ENCODE assay signal across 25 cellular contexts in genomic region chr17:67648032-67648761, GRCh38.
DNase-seq lines count a peak whose midpoint lies in the region; ATAC-seq and FAIRE-seq lines count a peak whose summit lies in the region.
"Had no signal": no experiment of that assay in that cellular context is flagged by ENCODE, and none has a peak within 500 bp of the region (broad histone marks: within the 10 kb centered on the region; RNA-seq: fewer than 3 reads in every experiment).

No MANE protein-coding gene starts in this region.

- H3K36me3 Mint-ChIP-seq in activated CD8-positive, alpha-beta memory T cell treated with anti-CD3 and anti-CD28 coated beads, Interleukin-2, amount 10 ng/mL, durations not matched to agents 7 days and 5 days, result no peaks in the 10 kb centered on the region
- peaks cover 0 to 49% (median 10%) of the 10 kb centered on the region in 3 donors for H3K36me3 Mint-ChIP-seq in CD8-positive, alpha-beta memory T cell
- peaks cover 24% of the 10 kb centered on the region for H3K36me3 Mint-ChIP-seq in T-cell

- H3K4me1 Mint-ChIP-seq in activated CD8-positive, alpha-beta memory T cell treated with anti-CD3 and anti-CD28 coated beads, Interleukin-2, amount 10 ng/mL, durations not matched to agents 7 days and 5 days, result peaks cover 49% of the 10 kb centered on the region
- peaks cover 29 to 74% (median 35%) of the 10 kb centered on the region in 3 donors for H3K4me1 Mint-ChIP-seq in CD8-positive, alpha-beta memory T cell
- peaks cover 0 to 27% (median 17%) of the 10 kb centered on the region in 3 donors for H3K4me1 Mint-ChIP-seq in T-cell

- no peak overlapping the region for H3K4me3 Mint-ChIP-seq in activated CD8-positive, alpha-beta memory T cell treated with anti-CD3 and anti-CD28 coated beads, Interleukin-2, amount 10 ng/mL, durations not matched to agents 7 days and 5 days
- H3K4me3 Mint-ChIP-seq in CD8-positive, alpha-beta memory T cell, result peak overlapping the region in 1 of 7 donors; percentile 70
- H3K4me3 Mint-ChIP-seq in T-cell, result no peak overlapping the region
- H3K4me3 Mint-ChIP-seq: endodermal cell, IgD-negative memory B cell had no signal

- no peak for ATAC-seq in activated CD8-positive, alpha-beta memory T cell treated with anti-CD3 and anti-CD28 coated beads, Interleukin-2, amount 10 ng/mL, durations not matched to agents 7 days and 5 days
- ATAC-seq in T-cell (replicated peaks in 1 of 4) (no peak), left lobe of liver (peak; percentile 34), GM18907 (IDR thresholded peaks at IDR 0.05; ENCODE audit: unreplicated experiment) (no peak), GM21447 (IDR thresholded peaks at IDR 0.05; ENCODE audit: unreplicated experiment) (no peak)

- H3K27me3 Mint-ChIP-seq in activated CD8-positive, alpha-beta memory T cell treated with anti-CD3 and anti-CD28 coated beads, Interleukin-2, amount 10 ng/mL, durations not matched to agents 7 days and 5 days, result no peaks in the 10 kb centered on the region
- H3K27me3 Mint-ChIP-seq in CD8-positive, alpha-beta memory T cell, result peaks cover 0 to 2% of the 10 kb centered on the region in 2 donors
- no peaks in the 10 kb centered on the region for H3K27me3 Mint-ChIP-seq in T-cell
- H3K27me3 Mint-ChIP-seq: IgD-negative memory B cell had no signal

- no peaks in the 10 kb centered on the region for H3K27me3 ChIP-seq in CD8-positive, alpha-beta memory T cell (ENCODE audit: insufficient read depth, low read length, poor library complexity, severe bottlenecking)
- H3K27me3 ChIP-seq: ascending aorta, BE2C, MG63, pancreas, uterus had no signal

- no peak overlapping the region for H3K27ac ChIP-seq in CD8-positive, alpha-beta memory T cell (ENCODE audit: low read depth, low read length)
- H3K27ac ChIP-seq: ascending aorta, pancreas, uterus had no signal

- CTCF ChIA-PET in activated CD8-positive, alpha-beta memory T cell treated with anti-CD3 and anti-CD28 coated beads, Interleukin-2, amount 10 ng/mL, durations not matched to agents 7 days and 5 days (lab: Charles Lee), result interaction anchor here (0.6 to 2.9 kb wide), 10 partner anchors 11 to 274 kb away, joined by 3 to 15 read pairs (median 4); no protein-coding TSS in a partner anchor
- CTCF ChIA-PET in CD8-positive, alpha-beta memory T cell (lab: Charles Lee), result interaction anchor here (1.1 to 1.7 kb wide), 4 partner anchors 11 to 173 kb away, joined by 3 to 6 read pairs (median 4); no protein-coding TSS in a partner anchor
- CTCF ChIA-PET in T-cell (lab: Charles Lee), result interaction anchor here in 1 of 2 donors (0.6 to 1.0 kb wide), 3 partner anchors 10 to 40 kb away, joined by 3 read pairs; no protein-coding TSS in a partner anchor

- no peak for FAIRE-seq in HTR-8/SVneo (lab: Jason Lieb, UNC)
- FAIRE-seq: A204.1, colon, pancreas, RCC 7860 had no signal

- H3K9me3 ChIP-seq in CD8-positive, alpha-beta memory T cell (ENCODE audit: low read length), result no peaks in the 10 kb centered on the region
- H3K9me3 ChIP-seq: ascending aorta, BE2C, MG63, pancreas, uterus had no signal

- DNase-seq in activated CD8-positive, alpha-beta memory T cell treated with anti-CD3 and anti-CD28 coated beads, Interleukin-2, amount 10 ng/mL, durations not matched to agents 7 days and 5 days, result no peak
- no peak for DNase-seq in activated CD8-positive, alpha-beta memory T cell treated with anti-CD3 and anti-CD28 coated beads, Interleukin-2, amount 50 U/mL, for 4 hours
- no peak for DNase-seq in CD8-positive, alpha-beta memory T cell
- DNase-seq in T-cell (no peak), left lobe of liver (ENCODE audit: low spot score) (no peak), HTR-8/SVneo (ENCODE audit: insufficient read length, low spot score) (no peak)
- DNase-seq: activated CD4-positive, CD25-positive, alpha-beta regulatory T cell treated with anti-CD3 and anti-CD28 coated beads, Interleukin-2, amount 50 U/mL, for 72 hours; activated gamma-delta T cell treated with Interleukin-2 at 50 U/mL for 16 hours; BE2C; endodermal cell; H7; head of caudate nucleus; MG63; NCI-H1694 treated with DMSO at 0.1 percent for 48 hours; NCI-H2227 treated with DMSO at 0.1 percent for 48 hours; pancreas; uterus had no signal

- H3K27ac Mint-ChIP-seq in activated CD8-positive, alpha-beta memory T cell treated with anti-CD3 and anti-CD28 coated beads, Interleukin-2, amount 10 ng/mL, durations not matched to agents 7 days and 5 days, result peak overlapping the region; percentile 64
- H3K27ac Mint-ChIP-seq in CD8-positive, alpha-beta memory T cell, result peak overlapping the region in 7 of 8 donors; percentile 5 to 75 (median 70)
- H3K27ac Mint-ChIP-seq in T-cell, result peak overlapping the region; percentile 23 to 44
- H3K27ac Mint-ChIP-seq: endodermal cell had no signal

- H3K4me1 ChIP-seq in CD8-positive, alpha-beta memory T cell (ENCODE audit: insufficient read depth, low read length), result no peaks in the 10 kb centered on the region
- H3K4me1 ChIP-seq: ascending aorta, BE2C, uterus had no signal

- H3K36me3 ChIP-seq in CD8-positive, alpha-beta memory T cell (ENCODE audit: insufficient read depth, low read length), result no peaks in the 10 kb centered on the region
- H3K36me3 ChIP-seq: ascending aorta, BE2C, MG63, pancreas, uterus had no signal

- no peak overlapping the region for H3K4me3 ChIP-seq in CD8-positive, alpha-beta memory T cell (ENCODE audit: low read length)
- H3K4me3 ChIP-seq: ascending aorta, lung, MG63, pancreas, uterus had no signal

- POLR2A ChIA-PET in CD8-positive, alpha-beta memory T cell (lab: Charles Lee), result no interaction called here
- POLR2A ChIA-PET in T-cell (lab: Charles Lee), result interaction anchor here in 1 of 2 donors (0.6 kb wide), 1 partner anchor 16 kb away, joined by 5 read pairs; no protein-coding TSS in a partner anchor

- H3K9me3 Mint-ChIP-seq in activated CD8-positive, alpha-beta memory T cell treated with anti-CD3 and anti-CD28 coated beads, Interleukin-2, amount 10 ng/mL, durations not matched to agents 7 days and 5 days (ENCODE audit: low read depth), result no peaks in the 10 kb centered on the region
- H3K9me3 Mint-ChIP-seq in CD8-positive, alpha-beta memory T cell, result no peaks in the 10 kb centered on the region
- no peaks in the 10 kb centered on the region for H3K9me3 Mint-ChIP-seq in T-cell
- H3K9me3 Mint-ChIP-seq: endodermal cell, IgD-negative memory B cell had no signal
